ENCODE assay signal across 26 cellular contexts in the genomic region with DNA sequence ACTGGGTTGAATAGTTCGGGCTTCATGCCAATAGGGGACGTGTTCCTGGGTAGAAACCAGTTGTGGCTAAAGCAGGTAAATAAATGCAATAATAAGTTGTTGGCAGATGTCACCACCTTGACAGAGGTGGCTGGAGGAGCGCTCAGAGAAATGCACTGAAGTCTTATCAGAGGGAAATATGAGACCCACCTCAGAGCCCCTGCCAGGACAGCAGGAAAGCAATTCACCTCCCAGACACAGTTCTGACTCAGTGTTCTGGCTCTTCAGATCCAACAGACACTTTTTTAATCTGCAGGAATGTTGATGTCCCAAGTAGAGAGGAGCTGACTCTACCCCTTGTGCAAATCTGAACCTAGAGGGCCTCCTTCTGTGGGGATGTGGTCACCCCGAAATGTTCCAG.
A peak's percentile ranks its signal among the peaks of the same experiment; 100 is the strongest.
DNase-seq lines count a peak whose midpoint lies in the region; ATAC-seq and TF ChIP-seq lines count a peak whose summit lies in the region.
"Had no signal": no experiment of that assay in that cellular context is flagged by ENCODE, and none has a peak within 500 bp of the region (broad histone marks: within the 10 kb centered on the region; RNA-seq: fewer than 3 reads in every experiment).

No MANE protein-coding gene starts in this region.

- no peaks in the 10 kb centered on the region for H3K36me3 ChIP-seq in OCI-LY7 (ENCODE audit: insufficient read depth, low read length)
- H3K36me3 ChIP-seq in mesodermal cell (ENCODE audit: control insufficient read depth, insufficient read depth, low read length), result no peaks in the 10 kb centered on the region
- no peaks in the 10 kb centered on the region for H3K36me3 ChIP-seq in hepatocyte (replicated peaks; ENCODE audit: insufficient read depth, low read depth)
- H3K36me3 ChIP-seq: breast epithelium, colonic mucosa, esophagus muscularis mucosa, vagina had no signal

- H3K4me2 ChIP-seq in OCI-LY7 (ENCODE audit: low read length), result peak overlapping the region; percentile 45
- H3K4me2 ChIP-seq in hepatocyte, result no peak overlapping the region

- TF ChIP-seq CTCF in OCI-LY7 (conservative IDR thresholded peaks at IDR 0.05; ENCODE audit: low read length) (no peak), hepatocyte (IDR thresholded peaks at IDR 0.05; ENCODE audit: poor library complexity) (no peak)

- no peak for DNase-seq in OCI-LY7 (ENCODE audit: low spot score)
- no peak for DNase-seq in amniotic stem cell (lab: John Stamatoyannopoulos, UW)
- no peak for DNase-seq in hepatocyte (ENCODE audit: low spot score)
- DNase-seq in SHP77 (lab: John Stamatoyannopoulos, UW), result no peak
- DNase-seq: activated CD4-positive, alpha-beta memory T cell treated with anti-CD3 and anti-CD28 coated beads for 36 hours; activated CD4-positive, CD25-positive, alpha-beta regulatory T cell; activated naive CD8-positive, alpha-beta T cell treated with anti-CD3 and anti-CD28 coated beads, Interleukin-2, amount 10 ng/mL, durations not matched to agents 7 days and 5 days; CD4-positive, alpha-beta memory T cell; colonic mucosa; effector memory CD8-positive, alpha-beta T cell; GDM1; HCEC 1CT; kidney glomerular epithelial cell; mammary epithelial cell; NCI-H1417 treated with DMSO at 0.1 percent for 48 hours; NCI-H510A treated with DMSO at 0.1 percent for 48 hours; nucleus accumbens; stimulated activated CD4-positive, alpha-beta T cell treated with anti-CD3 and anti-CD28 coated beads, Interleukin-4, amount 100 ng/mL, for 1 hour; stimulated activated naive CD4-positive, alpha-beta T cell; testis had no signal

- CTCF ChIA-PET in OCI-LY7 (lab: Charles Lee; ENCODE audit: unreplicated experiment), result no interaction called here

- intact Hi-C loops in OCI-LY7 (cut with micrococcal nuclease; ENCODE audit: unreplicated experiment), result no loop called here

- no TSS peak for BruUV-seq in OCI-LY7 (replicated peaks; lab: Mats Ljungman, UMichigan)

- no peaks in the 10 kb centered on the region for H3K9me3 ChIP-seq in OCI-LY7 (ENCODE audit: low read length)
- no peaks in the 10 kb centered on the region for H3K9me3 ChIP-seq in mesodermal cell (ENCODE audit: control insufficient read depth, low read length)
- no peaks in the 10 kb centered on the region for H3K9me3 ChIP-seq in hepatocyte (ENCODE audit: low read depth)
- H3K9me3 ChIP-seq: breast epithelium, colonic mucosa, esophagus muscularis mucosa, testis, vagina had no signal

- no peak overlapping the region for H3K27ac ChIP-seq in OCI-LY7 (ENCODE audit: low read depth, low read length, poor library complexity, severe bottlenecking)
- peak overlapping the region; percentile 29 for H3K27ac ChIP-seq in mesodermal cell (ENCODE audit: low read depth, low read length, severe bottlenecking)
- H3K27ac ChIP-seq in hepatocyte, result no peak overlapping the region
- H3K27ac ChIP-seq: breast epithelium, colonic mucosa, esophagus muscularis mucosa, testis, vagina had no signal

- H3K79me2 ChIP-seq in OCI-LY7 (ENCODE audit: insufficient read depth, low read depth, low read length), result no peaks in the 10 kb centered on the region
- H3K79me2 ChIP-seq in hepatocyte, result no peaks in the 10 kb centered on the region

- no peaks in the 10 kb centered on the region for H4K20me1 ChIP-seq in OCI-LY7 (ENCODE audit: insufficient read depth, low read length)
- H4K20me1 ChIP-seq in hepatocyte (ENCODE audit: insufficient read depth, poor library complexity, severe bottlenecking), result no peaks in the 10 kb centered on the region

- H3K4me1 ChIP-seq in OCI-LY7 (ENCODE audit: insufficient read depth, low read length, poor library complexity, severe bottlenecking) (peaks cover 4% of the 10 kb centered on the region), mesodermal cell (ENCODE audit: control insufficient read depth, insufficient read depth, low read length, poor library complexity, severe bottlenecking) (peaks cover 4% of the 10 kb centered on the region), hepatocyte (ENCODE audit: insufficient read depth) (no peaks in the 10 kb centered on the region)
- H3K4me1 ChIP-seq: breast epithelium, colonic mucosa, testis, vagina had no signal

- no peak overlapping the region for H3K4me3 ChIP-seq in OCI-LY7 (ENCODE audit: low read depth, low read length, poor library complexity, severe bottlenecking)
- no peak overlapping the region for H3K4me3 ChIP-seq in mesodermal cell (ENCODE audit: extremely low read depth, insufficient read depth, low read length, poor library complexity, severe bottlenecking)
- H3K4me3 ChIP-seq in hepatocyte, result no peak overlapping the region
- H3K4me3 ChIP-seq: breast epithelium, colonic mucosa, esophagus muscularis mucosa, testis, vagina had no signal

- no peaks in the 10 kb centered on the region for H3K27me3 ChIP-seq in hepatocyte
- H3K27me3 ChIP-seq: breast epithelium, colonic mucosa, esophagus muscularis mucosa, testis, vagina had no signal

- peak; percentile 18 for ATAC-seq in GM19324 (IDR thresholded peaks at IDR 0.05; ENCODE audit: low FRiP score, unreplicated experiment)
- peak; percentile 16 for ATAC-seq in HG02678 (IDR thresholded peaks at IDR 0.05; ENCODE audit: unreplicated experiment)
- ATAC-seq: effector memory CD8-positive, alpha-beta T cell had no signal

- 86 to 89% methylated on average over 1 to 2 of the region's 4 CpGs for WGBS in mesodermal cell (ENCODE audit: insufficient coverage in 2 of 2), 2 experiments
- WGBS in hepatocyte (ENCODE audit: low lambda C conversion rate, missing lambda C conversion rate), result 69% methylated on average over 4 of the region's 4 CpGs

- peak overlapping the region; percentile 41; the same call in 1 of the 2 replicates for H2AFZ ChIP-seq in OCI-LY7 (ENCODE audit: low read length)
- H2AFZ ChIP-seq in hepatocyte, result no peak overlapping the region

- POLR2A ChIA-PET in OCI-LY7 (lab: Charles Lee), result no interaction called here

- H3K9me2 ChIP-seq in OCI-LY7 (ENCODE audit: insufficient read depth, low read length) (no peaks in the 10 kb centered on the region), hepatocyte (replicated peaks; ENCODE audit: insufficient read depth) (no peaks in the 10 kb centered on the region)
